Comparison of ENCODE assay signal across 12 cellular contexts in genomic region chr1:85584923-85585322, GRCh38. TPM values are rescaled to one million over a fixed set of nuclear protein-coding genes. Genes with fewer than 3 reads are reported as not detected.
A peak's percentile ranks its signal among the peaks of the same experiment; 100 is the strongest.
DNase-seq lines count a peak whose midpoint lies in the region; ATAC-seq, FAIRE-seq and TF ChIP-seq lines count a peak whose summit lies in the region.
"Had no signal": no experiment of that assay in that cellular context is flagged by ENCODE, and none has a peak within 500 bp of the region (broad histone marks: within the 10 kb centered on the region; RNA-seq: fewer than 3 reads in every experiment).

No MANE protein-coding gene starts in this region.

- FAIRE-seq in endothelial cell of umbilical vein (lab: Jason Lieb, UNC) = peak; percentile 12

- H2AFZ ChIP-seq in endothelial cell of umbilical vein (ENCODE audit: low read depth, low read length) (no peak overlapping the region), osteoblast (ENCODE audit: low read length) (no peak overlapping the region)

- H3K4me1 ChIP-seq in endothelial cell of umbilical vein (ENCODE audit: control insufficient read depth, extremely low read depth, insufficient read depth, low read length) = no peaks in the 10 kb centered on the region
- H3K4me1 ChIP-seq in osteoblast (ENCODE audit: insufficient read depth, low read length) = peaks cover 16% of the 10 kb centered on the region

- POLR2A ChIA-PET in endothelial cell of umbilical vein (lab: Charles Lee) = interaction anchor here (0.9 to 5.4 kb wide), 13 partner anchors 9 to 310 kb away, joined by 3 to 66 read pairs (median 10); no protein-coding TSS in a partner anchor

- TF ChIP-seq CTCF in endothelial cell of umbilical vein (IDR thresholded peaks at IDR 0.05; ENCODE audit: extremely low read depth in 1 of 2, insufficient read depth in 1 of 2, low read depth in 1 of 2, low read length in 2 of 2) = no peak
- TF ChIP-seq CTCF in osteoblast (IDR thresholded peaks at IDR 0.05; ENCODE audit: extremely low read depth, low read depth, low read length) = no peak

- H3K36me3 ChIP-seq in endothelial cell of umbilical vein (ENCODE audit: control insufficient read depth in 2 of 2, extremely low read depth in 1 of 2, insufficient read depth in 2 of 2, low read length in 2 of 2) = peaks cover 14 to 20% of the 10 kb centered on the region in 2 experiments
- peaks cover 26% of the 10 kb centered on the region for H3K36me3 ChIP-seq in osteoblast (ENCODE audit: insufficient read depth, low read length)

- H4K20me1 ChIP-seq in endothelial cell of umbilical vein (replicated peaks; ENCODE audit: control insufficient read depth, extremely low read depth, insufficient read depth, low read length) (no peaks in the 10 kb centered on the region), osteoblast (ENCODE audit: insufficient read depth, low read length) (peaks cover 22% of the 10 kb centered on the region)

- dilution Hi-C loops in endothelial cell of umbilical vein (cut with MboI; ENCODE audit: extremely low pct_ligation_motif_present, low sequenced_read_pairs) = no loop called here

- H3K4me2 ChIP-seq in endothelial cell of umbilical vein (ENCODE audit: insufficient read depth, low read length) (peak overlapping the region; percentile 6), osteoblast (ENCODE audit: insufficient read depth, low read length) (peak overlapping the region; percentile 81)

- H3K27me3 ChIP-seq in endothelial cell of umbilical vein (ENCODE audit: control insufficient read depth in 2 of 2, insufficient read depth in 2 of 2, low read length in 2 of 2) (no peaks in the 10 kb centered on the region), osteoblast (ENCODE audit: insufficient read depth, low read length) (no peaks in the 10 kb centered on the region)
- H3K27me3 ChIP-seq: foreskin keratinocyte had no signal

- ATAC-seq in HG03095 (IDR thresholded peaks at IDR 0.05; ENCODE audit: unreplicated experiment) = no peak
- ATAC-seq: foreskin keratinocyte, left cardiac atrium had no signal

- intact Hi-C loops in endothelial cell of umbilical vein (cut with micrococcal nuclease) = loop anchor here (1.0 kb wide), 4 partner anchors 22 to 299 kb away; no protein-coding TSS in a partner anchor

- in situ Hi-C loops in G401 (cut with HindIII; ENCODE audit: low sequenced_read_pairs) = no loop called here

- peaks cover 31% of the 10 kb centered on the region for H3K79me2 ChIP-seq in endothelial cell of umbilical vein (ENCODE audit: control insufficient read depth, insufficient read depth, low read length)
- H3K79me2 ChIP-seq in osteoblast (ENCODE audit: insufficient read depth, low read length) = peaks cover 19% of the 10 kb centered on the region

- peak overlapping the region; percentile 100 for H3K9ac ChIP-seq in endothelial cell of umbilical vein (replicated peaks; ENCODE audit: extremely low read depth, insufficient read depth, low read length)

- peak overlapping the region; percentile 92 for H3K27ac ChIP-seq in endothelial cell of umbilical vein (ENCODE audit: insufficient read depth, low read depth, low read length)
- H3K27ac ChIP-seq in osteoblast (ENCODE audit: low read depth, low read length) = peak overlapping the region; percentile 99
- H3K27ac ChIP-seq: foreskin keratinocyte had no signal

- H3K9me3 ChIP-seq in endothelial cell of umbilical vein (replicated peaks; ENCODE audit: control insufficient read depth, insufficient read depth, low read length) = no peaks in the 10 kb centered on the region
- H3K9me3 ChIP-seq in osteoblast (ENCODE audit: low read depth, low read length) = no peaks in the 10 kb centered on the region

- TF ChIP-seq POLR2A in endothelial cell of umbilical vein (IDR thresholded peaks at IDR 0.05; ENCODE audit: low read depth, low read length) = no peak

- DNase-seq in G401 (ENCODE audit: low spot score) (peak; percentile 4), RPMI7951 (ENCODE audit: low read depth) (peak; percentile 63), endothelial cell of umbilical vein (ENCODE audit: low read depth, low spot score) (no peak), osteoblast (ENCODE audit: insufficient read length, low spot score, missing footprints) (no peak), NCI-H345 treated with DMSO at 0.1 percent for 48 hours (lab: John Stamatoyannopoulos, UW; ENCODE audit: unreplicated experiment) (no peak), germinal center (ENCODE audit: low spot score) (no peak), NCI-H1417 treated with DMSO at 0.1 percent for 48 hours (lab: John Stamatoyannopoulos, UW) (no peak)
- DNase-seq: activated CD4-positive, alpha-beta T cell treated with anti-CD3 and anti-CD28 coated beads, Interleukin-2, amount 50 U/mL, for 1 hour; left cardiac atrium had no signal

- CTCF ChIA-PET in endothelial cell of umbilical vein (lab: Charles Lee) = interaction anchor here (0.7 to 7.6 kb wide), 8 partner anchors 8 to 640 kb away, joined by 3 to 191 read pairs (median 12); partner anchors contain the start of gene C1orf52

- no peaks in the 10 kb centered on the region for H3K9me1 ChIP-seq in endothelial cell of umbilical vein (replicated peaks; ENCODE audit: control insufficient read depth, extremely low read depth, insufficient read depth, low read length)

- no TSS peak for BruUV-seq in endothelial cell of umbilical vein (replicated peaks; lab: Mats Ljungman, UMichigan)

- no peak overlapping the region for H3K4me3 ChIP-seq in endothelial cell of umbilical vein (replicated peaks in 1 of 3; ENCODE audit: insufficient read depth in 1 of 3, low read depth in 1 of 3, low read length in 3 of 3)
- H3K4me3 ChIP-seq in osteoblast (ENCODE audit: insufficient read depth, low read length) = peak overlapping the region; percentile 83

TF ChIP-seq in endothelial cell of umbilical vein, 7 proteins besides CTCF, POLR2A, EP300 and RAD21:
- TF ChIP-seq JUN (IDR thresholded peaks at IDR 0.05; ENCODE audit: borderline replicate concordance, insufficient read depth, insufficient read length, low read depth) = no peak
- TF ChIP-seq EZH2 (IDR thresholded peaks at IDR 0.05; ENCODE audit: borderline replicate concordance, low read depth, low read length, severe bottlenecking) = no peak
- TF ChIP-seq POLR2AphosphoS5 (IDR thresholded peaks at IDR 0.05; ENCODE audit: insufficient read depth, low read depth, low read length) = no peak
- no peak for TF ChIP-seq FOS (IDR thresholded peaks at IDR 0.05; ENCODE audit: borderline replicate concordance, insufficient read depth, low read length)
- no peak for TF ChIP-seq MYC (IDR thresholded peaks at IDR 0.05; ENCODE audit: low read depth, low read length)
- TF ChIP-seq GATA2 (IDR thresholded peaks at IDR 0.05; ENCODE audit: insufficient read depth, insufficient read length, low read depth, low read length) = no peak
- no peak for TF ChIP-seq MAX (IDR thresholded peaks at IDR 0.05; ENCODE audit: insufficient read depth, insufficient read length)

RNA-seq across cellular contexts. Expression of gene CCN1, which starts 4.4 kb away (rescaled TPM):
- total RNA-seq in G401 (2014; rRNA removed; shearing (Covaris generic)) = 58.3 and 63.1 TPM in 2 replicates
- total RNA-seq in RPMI7951 (2014; rRNA removed; shearing (Covaris generic)) = 16.9 and 21.0 TPM in 2 replicates
- total RNA-seq in endothelial cell of umbilical vein = 899 and 1,036 TPM in 2 replicates
- 462 and 516 TPM in 2 replicates for polyA plus RNA-seq in endothelial cell of umbilical vein
- polyA plus RNA-seq in endothelial cell of umbilical vein (2011; cell fraction: cytosol; rRNA removed) = 1,025 and 1,084 TPM in 2 replicates
- 1,068 and 1,375 TPM in 2 replicates for polyA plus RNA-seq in endothelial cell of umbilical vein (2011; cell fraction: nucleus; rRNA removed)
- polyA plus RNA-seq in endothelial cell of umbilical vein (2012) = 928 and 992 TPM in 2 replicates
- polyA minus RNA-seq in endothelial cell of umbilical vein = 488 and 545 TPM in 2 replicates
- polyA minus RNA-seq in endothelial cell of umbilical vein (2011; cell fraction: cytosol; rRNA and poly(A)+ RNA removed) = 28.7 TPM
- 275 and 431 TPM in 2 replicates for polyA minus RNA-seq in endothelial cell of umbilical vein (2011; cell fraction: nucleus; rRNA and poly(A)+ RNA removed)
- 58.9 and 81.8 TPM in 2 replicates for total RNA-seq in osteoblast
- total RNA-seq: activated T-helper 17 cell treated with anti-CD3 and anti-CD28 coated beads, Interleukin-2, amount 50 U/mL, for 72 hours had no signal

Comparison
In these comparisons a context has a peak if more than half of its experiments do, and no peak if none do; other contexts are left out.
1. DNase-seq: peak in G401 (single experiment) and RPMI7951 (single experiment); none in endothelial cell of umbilical vein (single experiment), osteoblast (single experiment), NCI-H345 treated with DMSO at 0.1 percent for 48 hours (single experiment), germinal center (single experiment) and NCI-H1417 treated with DMSO at 0.1 percent for 48 hours (single experiment).
2. RNA of gene CCN1, which starts 4.4 kb away (total RNA-seq): 899 to 1,036 TPM in endothelial cell of umbilical vein; 58.9 to 81.8 TPM in osteoblast, 58.3 to 63.1 TPM in G401 and 16.9 to 21.0 TPM in RPMI7951; every median in the first group is over 10 times any median in the second.